ENCODE assay signal across 24 cellular contexts in the genomic region with DNA sequence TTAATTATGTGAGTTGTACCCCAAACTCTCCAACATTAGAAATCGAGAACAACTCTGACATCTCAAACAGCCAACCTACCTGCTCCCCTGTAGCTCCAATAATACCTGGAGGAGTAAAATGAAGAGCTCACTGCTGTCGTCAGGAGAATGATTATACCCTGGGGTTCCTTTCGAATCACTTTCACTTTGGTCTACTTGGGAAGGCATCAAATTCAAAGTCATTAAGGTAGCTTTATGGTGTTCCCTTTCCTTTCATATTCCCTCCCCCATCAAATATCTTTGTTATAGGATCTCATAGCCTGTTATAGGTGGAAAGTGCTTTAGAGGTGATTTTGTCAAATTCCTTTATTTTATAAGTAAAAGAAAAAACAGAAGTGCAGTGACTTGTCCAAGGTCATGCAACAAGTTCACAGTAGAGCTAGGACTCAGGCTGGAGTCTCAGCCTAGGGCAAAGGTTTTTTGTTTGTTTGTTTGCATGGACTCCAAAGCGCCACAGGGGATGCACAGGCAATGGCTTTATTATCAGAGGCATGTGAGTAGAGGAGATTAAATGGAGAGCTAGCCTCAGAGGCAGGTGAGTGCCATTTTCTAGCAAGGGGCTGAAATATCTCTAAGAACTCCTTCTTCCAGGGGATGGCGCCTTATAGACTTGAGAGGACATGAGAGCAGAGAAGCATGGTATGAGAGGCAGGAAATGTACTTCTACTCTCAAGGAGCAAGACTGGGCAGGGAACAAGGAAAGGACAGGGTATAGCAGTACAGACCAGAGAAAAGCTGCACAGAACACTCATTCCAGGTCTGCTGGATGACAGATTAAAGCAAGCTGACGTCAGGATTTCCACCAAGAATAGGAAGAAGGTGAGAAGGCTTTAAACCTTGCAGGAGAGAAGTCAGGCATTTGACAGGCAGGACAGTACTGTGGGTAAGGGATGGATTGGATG.
DNase-seq lines count a peak whose midpoint lies in the region; ATAC-seq, FAIRE-seq and TF ChIP-seq lines count a peak whose summit lies in the region.
"Had no signal": no experiment of that assay in that cellular context is flagged by ENCODE, and none has a peak within 500 bp of the region (broad histone marks: within the 10 kb centered on the region; RNA-seq: fewer than 3 reads in every experiment).

No MANE protein-coding gene starts in this region.

- H3K79me2 ChIP-seq in PC-3 (ENCODE audit: low read length): no peaks in the 10 kb centered on the region

- POLR2A ChIA-PET in PC-3 (lab: Charles Lee; ENCODE audit: unreplicated experiment): interaction anchor here (0.6 kb wide), 1 partner anchor 12 kb away, joined by 4 read pairs; no protein-coding TSS in a partner anchor

- no TSS peak for BruUV-seq in PC-3 (replicated peaks; lab: Mats Ljungman, UMichigan)

- H3K4me1 ChIP-seq in PC-3 (ENCODE audit: insufficient read depth, low read length): peaks cover 38% of the 10 kb centered on the region
- peaks cover 0 to 4% of the 10 kb centered on the region in 2 donors for H3K4me1 ChIP-seq in left lung
- no peaks in the 10 kb centered on the region for H3K4me1 ChIP-seq in upper lobe of right lung
- H3K4me1 ChIP-seq: A549, psoas muscle had no signal

- no peaks in the 10 kb centered on the region for H3F3A ChIP-seq in PC-3 (ENCODE audit: low read length, unreplicated experiment)

- H3K27me3 ChIP-seq in PC-3 (ENCODE audit: low read length) (no peaks in the 10 kb centered on the region), left lung (no peaks in the 10 kb centered on the region), upper lobe of right lung (no peaks in the 10 kb centered on the region)
- H3K27me3 ChIP-seq: cardiac muscle cell, neutrophil had no signal

- no peaks in the 10 kb centered on the region for H3K36me3 ChIP-seq in PC-3 (ENCODE audit: low read depth, low read length)
- H3K36me3 ChIP-seq in left lung: no peaks in the 10 kb centered on the region
- no peaks in the 10 kb centered on the region for H3K36me3 ChIP-seq in upper lobe of right lung
- H3K36me3 ChIP-seq: cardiac muscle cell, neutrophil, thoracic aorta had no signal

- CTCF ChIA-PET in PC-3 (lab: Charles Lee): no interaction called here

- FAIRE-seq in GM12892 (lab: Jason Lieb, UNC): no peak
- FAIRE-seq: A549, GM18507, H54, keratinocyte had no signal

- H3K9me3 ChIP-seq in PC-3 (ENCODE audit: low read length) (no peaks in the 10 kb centered on the region), left lung (no peaks in the 10 kb centered on the region), upper lobe of right lung (no peaks in the 10 kb centered on the region)
- H3K9me3 ChIP-seq: A549, neutrophil, psoas muscle, thoracic aorta had no signal

- 0 out of 2 replicates have a peak overlapping the region, but pooled peaks have one; percentile 11 for H3K9ac ChIP-seq in PC-3 (ENCODE audit: low read length)

- DNase-seq in NCI-H748 (lab: John Stamatoyannopoulos, UW; ENCODE audit: unreplicated experiment) (peak; percentile 27), NCI-H748 treated with DMSO at 0.1 percent for 48 hours (lab: John Stamatoyannopoulos, UW) (no peak), PC-3 (no peak), left lung (no peak), upper lobe of right lung (no peak), GM12892 (ENCODE audit: insufficient read length) (no peak), NCI-H1092 (lab: John Stamatoyannopoulos, UW) (no peak), NCI-H187 (lab: John Stamatoyannopoulos, UW) (no peak)
- DNase-seq: activated CD4-positive, alpha-beta T cell treated with anti-CD3 and anti-CD28 coated beads, Interleukin-2, amount 50 U/mL, for 48 hours; activated CD8-positive, alpha-beta memory T cell treated with anti-CD3 and anti-CD28 coated beads, Interleukin-2, amount 50 U/mL, for 4 hours; AML-193; CD4-positive, alpha-beta T cell; cortex of kidney; NCI-H2171; psoas muscle; T-helper 1 cell had no signal

- H3K27ac ChIP-seq in PC-3 (ENCODE audit: low read length) (peak overlapping the region; percentile 74), left lung (no peak overlapping the region), upper lobe of right lung (no peak overlapping the region)
- H3K27ac ChIP-seq: A549, cardiac muscle cell, neutrophil, psoas muscle, RWPE1, thoracic aorta had no signal

- no peaks in the 10 kb centered on the region for H3K9me2 ChIP-seq in PC-3 (replicated peaks; ENCODE audit: low read length)

- TF ChIP-seq CTCF in PC-3 (conservative IDR thresholded peaks at IDR 0.05; ENCODE audit: low read depth, low read length) (no peak), left lung (IDR thresholded peaks at IDR 0.05) (no peak), upper lobe of right lung (IDR thresholded peaks at IDR 0.05) (no peak)

- H3K4me3 ChIP-seq in PC-3 (ENCODE audit: low read length) (no peak overlapping the region), left lung (no peak overlapping the region), upper lobe of right lung (peak overlapping the region; percentile 16)
- H3K4me3 ChIP-seq: A549, cardiac muscle cell, psoas muscle, thoracic aorta had no signal

- no peak overlapping the region for H2AFZ ChIP-seq in PC-3 (ENCODE audit: low read length)

- TF ChIP-seq POLR2A in GM12892 (IDR thresholded peaks at IDR 0.05; ENCODE audit: low read depth, low read length): no peak

- intact Hi-C loops in PC-3 (cut with micrococcal nuclease) (loop anchor here (2.0 to 10.0 kb wide), 2 partner anchors 99 to 623 kb away; no protein-coding TSS in a partner anchor), left lung (cut with DNase I) (no loop called here), upper lobe of right lung (cut with DNase I) (no loop called here)

- peak overlapping the region; percentile 58; the same call in 1 of the 2 replicates for H3K4me2 ChIP-seq in PC-3 (ENCODE audit: low read length)
- H3K4me2 ChIP-seq: A549 had no signal

- ATAC-seq in PC-3 (no peak), left lung (peak; percentile 51), upper lobe of right lung (peak; percentile 56)
- ATAC-seq: A549, psoas muscle had no signal

- no peaks in the 10 kb centered on the region for H4K20me1 ChIP-seq in PC-3 (ENCODE audit: low read length)
